ENCODE assay signal across 12 cellular contexts in the genomic region with DNA sequence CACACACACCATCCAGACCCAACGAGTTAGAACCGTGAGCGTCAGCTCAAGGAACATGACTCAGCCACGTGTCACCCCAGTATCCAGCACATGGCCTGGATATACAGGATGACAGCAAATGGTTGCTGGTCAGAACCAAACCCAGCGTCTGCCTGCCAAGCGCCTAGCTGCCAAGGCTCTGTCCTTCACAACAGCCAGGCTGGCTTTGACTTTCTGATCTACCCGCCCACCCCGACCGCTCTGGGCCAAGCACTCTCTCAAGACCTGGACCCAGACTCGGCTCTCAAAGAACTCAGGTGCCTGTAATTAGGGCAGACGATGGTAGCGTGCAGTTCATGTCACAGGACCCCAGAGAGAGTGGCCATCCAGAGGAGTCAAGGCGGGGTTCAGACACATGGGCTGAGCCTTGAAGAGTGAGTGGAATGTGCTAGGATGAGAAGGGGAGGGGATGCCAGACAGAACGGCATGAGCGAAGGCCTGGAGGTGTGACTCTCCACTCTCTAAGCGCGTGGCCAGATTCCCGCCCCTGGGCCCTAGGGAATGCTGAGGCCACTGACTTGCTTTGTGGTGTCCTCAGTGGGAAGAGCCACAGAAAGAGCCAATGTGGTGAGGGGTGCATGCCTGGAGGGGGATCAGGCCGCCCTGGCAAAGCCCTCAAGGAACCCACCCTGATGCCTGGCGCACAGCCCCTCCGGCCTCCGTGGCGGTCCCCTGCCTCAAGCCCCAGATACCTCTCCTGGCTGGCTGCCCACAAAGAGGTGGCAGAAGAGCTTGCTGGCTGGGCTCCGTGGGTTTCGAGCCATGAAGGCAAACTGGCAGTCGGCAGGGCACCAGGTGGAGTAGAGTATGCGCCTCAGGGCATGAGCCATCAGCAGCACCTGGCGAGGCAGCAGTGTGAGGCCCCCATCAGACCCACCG. TPM values are rescaled to one million over a fixed set of nuclear protein-coding genes. Genes with fewer than 3 reads are reported as not detected.
A peak's percentile ranks its signal among the peaks of the same experiment; 100 is the strongest.
DNase-seq lines count a peak whose midpoint lies in the region; ATAC-seq and TF ChIP-seq lines count a peak whose summit lies in the region.
"Had no signal": no experiment of that assay in that cellular context is flagged by ENCODE, and none has a peak within 500 bp of the region (broad histone marks: within the 10 kb centered on the region; RNA-seq: fewer than 3 reads in every experiment).

No MANE protein-coding gene starts in this region.

- no peak for TF ChIP-seq EP300 in suprapubic skin (IDR thresholded peaks at IDR 0.05)

- H3K27me3 ChIP-seq in suprapubic skin (peaks cover 18% of the 10 kb centered on the region), spleen (replicated peaks in 1 of 7) (peaks cover 0 to 27% (median 3%) of the 10 kb centered on the region in 7 donors)
- H3K27me3 ChIP-seq: testis had no signal

- H3K27ac ChIP-seq in suprapubic skin, result no peak overlapping the region
- no peak overlapping the region for H3K27ac ChIP-seq in spleen
- H3K27ac ChIP-seq: testis had no signal

- H3K4me3 ChIP-seq in suprapubic skin (no peak overlapping the region), spleen (no peak overlapping the region)
- H3K4me3 ChIP-seq: lung, testis had no signal

- H3K9me3 ChIP-seq in suprapubic skin (no peaks in the 10 kb centered on the region), spleen (no peaks in the 10 kb centered on the region)
- H3K9me3 ChIP-seq: testis had no signal

- H3K4me1 ChIP-seq in suprapubic skin (peaks cover 6% of the 10 kb centered on the region), spleen (peaks cover 0 to 8% (median 2%) of the 10 kb centered on the region in 6 donors)
- H3K4me1 ChIP-seq: testis had no signal

- intact Hi-C loops in spleen (cut with DNase I; ENCODE audit: low total_unique reads), result no loop called here

- no peak for TF ChIP-seq CTCF in suprapubic skin (IDR thresholded peaks at IDR 0.05)
- no peak for TF ChIP-seq CTCF in spleen (IDR thresholded peaks at IDR 0.05 in 8 of 11, conservative IDR thresholded peaks at IDR 0.05 in 3 of 11)

- WGBS in suprapubic skin, result 71% methylated on average over 13 of the region's 29 CpGs
- 71 to 84% (median 82%) methylated on average over 15 to 29 of the region's 29 CpGs for WGBS in spleen, 5 donors

- TF ChIP-seq POLR2A in suprapubic skin (IDR thresholded peaks at IDR 0.05) (no peak), spleen (IDR thresholded peaks at IDR 0.05) (no peak)

- DNase-seq in AG08396 (ENCODE audit: low spot score) (peak; percentile 73), HS-27A (ENCODE audit: low read depth) (peak; percentile 38), islet precursor cell (peak; percentile 60), NCI-H2029 (lab: John Stamatoyannopoulos, UW) (no peak), suprapubic skin (ENCODE audit: low spot score in 2 of 2) (no peak), spleen (no peak)
- DNase-seq in activated CD8-positive, alpha-beta memory T cell treated with anti-CD3 and anti-CD28 coated beads, Interleukin-2, amount 50 U/mL, for 48 hours, result peak; percentile 48
- DNase-seq: effector memory CD8-positive, alpha-beta T cell; testis had no signal

- no peaks in the 10 kb centered on the region for H3K36me3 ChIP-seq in suprapubic skin
- H3K36me3 ChIP-seq in spleen, result no peaks in the 10 kb centered on the region

- ATAC-seq in HG02588 (IDR thresholded peaks at IDR 0.05; ENCODE audit: unreplicated experiment), result no peak
- ATAC-seq: effector memory CD8-positive, alpha-beta T cell; T-cell had no signal

RNA-seq across cellular contexts. Expression of a gene that starts 7.1 kb away (rescaled TPM):
- total RNA-seq in suprapubic skin (1 to 10 TPM in 1 of 4 donors, under 1 TPM in 1, not detected in 2; 0.23 to 1.2 TPM), spleen (under 1 TPM in 2 of 7 donors, not detected in 5; 0.10 to 0.22 TPM)
- under 1 TPM; 0.02 to 0.05 (median 0.03) TPM for polyA plus RNA-seq in spleen

RNA-seq across cellular contexts. Expression of a gene that starts 7.6 kb away (rescaled TPM):
- total RNA-seq in suprapubic skin (1 to 10 TPM in 3 of 4 donors, under 1 TPM in 1; 0.76 to 5.6 (median 2.1) TPM), spleen (10 to 100 TPM; 15.4 to 82.2 (median 57.6) TPM)
- 10 to 100 TPM in 1 of 3 donors, 1 to 10 TPM in 2; 8.3 to 41.4 (median 8.7) TPM for polyA plus RNA-seq in spleen
- total RNA-seq: T-cell had no signal

Comparison
In these comparisons a context has a peak if more than half of its experiments do, and no peak if none do; other contexts are left out.
1. DNase-seq: peak in AG08396 (single experiment), HS-27A (single experiment), activated CD8-positive, alpha-beta memory T cell treated with anti-CD3 and anti-CD28 coated beads, Interleukin-2, amount 50 U/mL, for 48 hours (single experiment) and islet precursor cell (single experiment); none in NCI-H2029 (single experiment), suprapubic skin (0 of 2) and spleen (single experiment).